21 cellular contexts compared by ENCODE assay signal in genomic region chr7:37516610-37517108, GRCh38.
A peak's percentile ranks its signal among the peaks of the same experiment; 100 is the strongest.
DNase-seq lines count a peak whose midpoint lies in the region; ATAC-seq and TF ChIP-seq lines count a peak whose summit lies in the region.
"Had no signal": no experiment of that assay in that cellular context is flagged by ENCODE, and none has a peak within 500 bp of the region (broad histone marks: within the 10 kb centered on the region; RNA-seq: fewer than 3 reads in every experiment).

No MANE protein-coding gene starts in this region.

- no peak overlapping the region for H3K4me3 ChIP-seq in NB4 (ENCODE audit: low read depth, low read length)
- H3K4me3 ChIP-seq: SK-N-MC had no signal

- peak; percentile 41 for DNase-seq in DMS153 treated with DMSO at 0.1 percent for 48 hours (lab: John Stamatoyannopoulos, UW; ENCODE audit: unreplicated experiment)
- DNase-seq in NB4 (ENCODE audit: low read depth), result peak; percentile 25
- peak; percentile 38 for DNase-seq in NCI-H82 (lab: John Stamatoyannopoulos, UW)
- DNase-seq in left colon, result no peak
- DNase-seq in naive thymus-derived CD8-positive, alpha-beta T cell, result no peak
- no peak for DNase-seq in inferior parietal cortex (ENCODE audit: extremely low spot score)
- DNase-seq: Calu3, DMS79, EL, GDM1, IMR-90, MM.1S, NCI-H1105, NCI-H1436 treated with DMSO at 0.1 percent for 48 hours, NCI-H1930, NCI-H2227 treated with DMSO at 0.1 percent for 48 hours, SIG-M5 had no signal

- no peaks in the 10 kb centered on the region for H3K4me1 Mint-ChIP-seq in naive thymus-derived CD8-positive, alpha-beta T cell

- H3K9me3 Mint-ChIP-seq in naive thymus-derived CD8-positive, alpha-beta T cell, result no peaks in the 10 kb centered on the region

- H3K4me3 Mint-ChIP-seq in naive thymus-derived CD8-positive, alpha-beta T cell, result no peak overlapping the region

- H3K27me3 Mint-ChIP-seq in naive thymus-derived CD8-positive, alpha-beta T cell, result peaks cover 0 to 19% (median 4%) of the 10 kb centered on the region in 5 donors

- POLR2A ChIA-PET in naive thymus-derived CD8-positive, alpha-beta T cell (lab: Charles Lee), result no interaction called here

- intact Hi-C loops in left colon (cut with DNase I, micrococcal nuclease), result no loop called here

- no peak overlapping the region for H3K27ac Mint-ChIP-seq in naive thymus-derived CD8-positive, alpha-beta T cell

- no peak for TF ChIP-seq CTCF in NB4 (IDR thresholded peaks at IDR 0.05; ENCODE audit: low read depth, low read length)

- no peak for TF ChIP-seq POLR2A in NB4 (IDR thresholded peaks at IDR 0.05; ENCODE audit: extremely low read depth, insufficient read length)

- ATAC-seq in left colon, result peak; percentile 70
- no peak for ATAC-seq in naive thymus-derived CD8-positive, alpha-beta T cell
- no peak for ATAC-seq in esophagus mucosa
- no peak for ATAC-seq in GM18517 (IDR thresholded peaks at IDR 0.05; ENCODE audit: unreplicated experiment)
- ATAC-seq: HCT116 had no signal

- H3K36me3 Mint-ChIP-seq in naive thymus-derived CD8-positive, alpha-beta T cell, result no peaks in the 10 kb centered on the region

Comparison
In these comparisons a context has a peak if more than half of its experiments do, and no peak if none do; other contexts are left out.
1. DNase-seq: peak in DMS153 treated with DMSO at 0.1 percent for 48 hours (single experiment), NB4 (single experiment) and NCI-H82 (single experiment); none in left colon (0 of 2), naive thymus-derived CD8-positive, alpha-beta T cell (0 of 10) and inferior parietal cortex (single experiment).